1 cellular context compared by ENCODE assay signal in genomic region chr6:131135244-131136020, GRCh38.
TF ChIP-seq lines count a peak whose summit lies in the region.

TSS of gene AKAP7 (plus strand) at chr6:131135467. CDS start at chr6:131135764, 297 bp downstream.

TF ChIP-seq in HepG2, 621 proteins besides CTCF, POLR2A, EP300 and RAD21 (continued from another document and continues in another):
- TF ChIP-seq DDIT3 (CRISPR knock-in tag; IDR thresholded peaks at IDR 0.05) = no peak
- peak; percentile 64 for TF ChIP-seq GFI1 (CRISPR knock-in tag; IDR thresholded peaks at IDR 0.05; ENCODE audit: borderline replicate concordance)
- no peak for TF ChIP-seq SP2 (CRISPR knock-in tag; IDR thresholded peaks at IDR 0.05)
- peak; percentile 19; the same call in 1 of the 2 replicates for TF ChIP-seq ZBTB25 (CRISPR knock-in tag; IDR thresholded peaks at IDR 0.05)
- TF ChIP-seq ZNF550 (CRISPR knock-in tag; IDR thresholded peaks at IDR 0.05; ENCODE audit: borderline replicate concordance) = no peak
- no peak for TF ChIP-seq IKZF4 (CRISPR knock-in tag; IDR thresholded peaks at IDR 0.05; ENCODE audit: borderline replicate concordance, low read depth, not compliant biosample characterization)
- peak; percentile 31; the same call in 1 of the 2 replicates for TF ChIP-seq ZNF768 (CRISPR knock-in tag; IDR thresholded peaks at IDR 0.05)
- TF ChIP-seq PAF1 (CRISPR knock-in tag; IDR thresholded peaks at IDR 0.05) = no peak
- TF ChIP-seq CERS6 (CRISPR knock-in tag; IDR thresholded peaks at IDR 0.05) = peak; percentile 82; the same call in 1 of the 2 replicates
- TF ChIP-seq AKNA (CRISPR knock-in tag; IDR thresholded peaks at IDR 0.05; ENCODE audit: borderline replicate concordance) = 0 out of 2 replicates have a peak, but pooled peaks have one; percentile 80
- TF ChIP-seq ZNF350 (CRISPR knock-in tag; IDR thresholded peaks at IDR 0.05; ENCODE audit: borderline replicate concordance, low read depth) = peak; percentile 26; the same call in 1 of the 2 replicates
- peak; percentile 29; the same call in 1 of the 2 replicates for TF ChIP-seq CCDC6 (CRISPR knock-in tag; IDR thresholded peaks at IDR 0.05)
- peak; percentile 65 for TF ChIP-seq SALL1 (CRISPR knock-in tag; IDR thresholded peaks at IDR 0.05)
- TF ChIP-seq ZNF687 (CRISPR knock-in tag; IDR thresholded peaks at IDR 0.05) = peak; percentile 95
- peak; percentile 52; the same call in 1 of the 2 replicates for TF ChIP-seq IRF9 (CRISPR knock-in tag; IDR thresholded peaks at IDR 0.05; ENCODE audit: borderline replicate concordance)
- peak; percentile 88 for TF ChIP-seq RBFOX2 (IDR thresholded peaks at IDR 0.05; ENCODE audit: low read depth, low read length)
- no peak for TF ChIP-seq ZBTB40 (IDR thresholded peaks at IDR 0.05)
- TF ChIP-seq ZBTB40 (CRISPR knock-in tag; IDR thresholded peaks at IDR 0.05) = peak; percentile 71
- peak; percentile 57; the same call in 1 of the 2 replicates for TF ChIP-seq POGZ (CRISPR knock-in tag; IDR thresholded peaks at IDR 0.05)
- TF ChIP-seq ZNF205 (CRISPR knock-in tag; IDR thresholded peaks at IDR 0.05) = peak; percentile 15; the same call in 1 of the 2 replicates
- TF ChIP-seq E2F5 (CRISPR knock-in tag; conservative IDR thresholded peaks at IDR 0.05) = no peak
- no peak for TF ChIP-seq TBP (CRISPR knock-in tag; IDR thresholded peaks at IDR 0.05)
- no peak; the same call in 1 of the 2 replicates for TF ChIP-seq ZBTB7B (CRISPR knock-in tag; IDR thresholded peaks at IDR 0.05)
- TF ChIP-seq ZGPAT (CRISPR knock-in tag; IDR thresholded peaks at IDR 0.05) = peak; percentile 56; the same call in 1 of the 2 replicates
- no peak for TF ChIP-seq PCBP2 (optimal IDR thresholded peaks at IDR 0.05; ENCODE audit: low read depth, low read length, poor library complexity, severe bottlenecking)
- TF ChIP-seq ATF4 (CRISPR knock-in tag; IDR thresholded peaks at IDR 0.05) = no peak; a peak in 2 of 4 replicates
